In the genomic region with DNA sequence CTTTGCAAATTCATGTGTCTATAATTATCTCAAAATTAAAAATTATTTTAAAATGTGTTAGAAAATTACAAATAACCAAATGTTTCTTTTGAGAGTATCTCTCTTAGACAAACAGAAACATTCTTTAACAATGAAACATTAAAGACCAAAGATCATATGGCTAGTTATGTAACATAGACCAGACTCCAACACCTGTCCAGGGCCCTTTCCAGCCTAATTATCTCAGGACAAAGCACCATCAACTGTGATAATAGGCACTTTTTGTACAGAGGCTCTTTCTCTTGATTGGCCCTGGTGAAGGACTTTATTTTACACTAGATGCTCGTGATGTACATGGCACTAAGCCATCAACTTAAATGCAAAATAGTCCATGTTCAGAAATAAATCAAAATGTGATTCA, we compare ENCODE assay signal across 14 cellular contexts.
"Had no signal": no experiment of that assay in that cellular context is flagged by ENCODE, and none has a peak within 500 bp of the region (broad histone marks: within the 10 kb centered on the region; RNA-seq: fewer than 3 reads in every experiment).

No MANE protein-coding gene starts in this region.

- H3K9me3 ChIP-seq: neutrophil, tibial nerve, vagina had no signal

- H3K4me3 ChIP-seq: skin epidermis, tibial nerve, vagina had no signal

- DNase-seq: activated CD4-positive, alpha-beta T cell treated with anti-CD3 and anti-CD28 coated beads, Interleukin-2, amount 50 U/mL, for 48 hours; activated naive CD4-positive, alpha-beta T cell treated with anti-CD3 and anti-CD28 coated beads, Interleukin-2, amount 10 ng/mL, durations not matched to agents 7 days and 5 days; caudate nucleus; left ventricle myocardium superior; natural killer cell; retina; stimulated activated CD4-positive, alpha-beta T cell treated with anti-CD3 and anti-CD28 coated beads, Interleukin-4, amount 100 ng/mL, for 24 hours; stimulated activated naive CD4-positive, alpha-beta T cell; substantia nigra had no signal

- H3K27ac ChIP-seq: neutrophil, skin epidermis, tibial nerve, vagina, VCaP had no signal

- H3K36me3 ChIP-seq: neutrophil, vagina had no signal

- H3K27me3 ChIP-seq: tibial nerve, vagina had no signal

- ATAC-seq: left ventricle myocardium superior, natural killer cell had no signal
